24 cellular contexts compared by ENCODE assay signal in genomic region chr3:136906725-136907124, GRCh38. TPM values are rescaled to one million over a fixed set of nuclear protein-coding genes. Genes with fewer than 3 reads are reported as not detected.
A peak's percentile ranks its signal among the peaks of the same experiment; 100 is the strongest.
DNase-seq lines count a peak whose midpoint lies in the region; ATAC-seq and TF ChIP-seq lines count a peak whose summit lies in the region.
"Had no signal": no experiment of that assay in that cellular context is flagged by ENCODE, and none has a peak within 500 bp of the region (broad histone marks: within the 10 kb centered on the region; RNA-seq: fewer than 3 reads in every experiment).

No MANE protein-coding gene starts in this region.

- CTCF ChIA-PET in activated CD4-positive, alpha-beta T cell treated with anti-CD3 and anti-CD28 coated beads for 36 hours (lab: Charles Lee), result interaction anchor here (0.7 kb wide), 1 partner anchor 154 kb away, joined by 3 read pairs; the partner anchor contains the start of gene STAG1

- peaks cover 62% of the 10 kb centered on the region for H3K4me1 Mint-ChIP-seq in activated CD4-positive, alpha-beta T cell treated with anti-CD3 and anti-CD28 coated beads for 36 hours
- peaks cover 80% of the 10 kb centered on the region for H3K4me1 Mint-ChIP-seq in stimulated activated effector memory CD8-positive, alpha-beta T cell treated with anti-CD3 and anti-CD28 coated beads, Interleukin-12 subunit alpha, Interleukin-12 subunit beta, amount 100 ng/mL, for 72 hours

- H3F3A ChIP-seq in OCI-LY1 (ENCODE audit: insufficient read depth, low read length), result no peaks in the 10 kb centered on the region

- no peaks in the 10 kb centered on the region for H3K27me3 ChIP-seq in OCI-LY1 (ENCODE audit: insufficient read depth, low read length)
- H3K27me3 ChIP-seq: colonic mucosa, foreskin keratinocyte, heart right ventricle, right lobe of liver, tibial artery had no signal

- H3K9me3 ChIP-seq in OCI-LY1 (ENCODE audit: low read length), result peaks cover 18% of the 10 kb centered on the region
- H3K9me3 ChIP-seq: colonic mucosa had no signal

- H3K36me3 ChIP-seq in OCI-LY1 (ENCODE audit: insufficient read depth, low read length), result peaks cover 34% of the 10 kb centered on the region
- H3K36me3 ChIP-seq: colonic mucosa, right lobe of liver, tibial artery had no signal

- DNase-seq in activated CD4-positive, alpha-beta T cell treated with anti-CD3 and anti-CD28 coated beads for 36 hours, result no peak
- no peak for DNase-seq in activated CD4-positive, alpha-beta T cell treated with anti-CD3 and anti-CD28 coated beads, Interleukin-2, amount 50 U/mL, for 1 hour
- DNase-seq in left lobe of liver (ENCODE audit: low spot score), result no peak
- DNase-seq in stimulated activated effector memory CD8-positive, alpha-beta T cell treated with anti-CD3 and anti-CD28 coated beads, Interleukin-12 subunit alpha, Interleukin-12 subunit beta, amount 100 ng/mL, for 72 hours (ENCODE audit: low spot score in 2 of 2), result no peak
- DNase-seq in SHP77 treated with DMSO at 0.1 percent for 48 hours (lab: John Stamatoyannopoulos, UW), result no peak
- DNase-seq in A172 (ENCODE audit: low spot score), result no peak
- DNase-seq in hepatic stellate cell (ENCODE audit: low spot score), result no peak
- DNase-seq: activated naive CD4-positive, alpha-beta T cell; colonic mucosa; COR-L47; DMS79 treated with DMSO at 0.1 percent for 48 hours; foreskin keratinocyte; heart right ventricle; KG1; left colon; NCI-H2171; NCI-H510A treated with DMSO at 0.1 percent for 48 hours; right lobe of liver; tibial artery had no signal

- no peak overlapping the region for H3K4me2 ChIP-seq in OCI-LY1 (ENCODE audit: low read length)

- no peak overlapping the region for H3K27ac Mint-ChIP-seq in activated CD4-positive, alpha-beta T cell treated with anti-CD3 and anti-CD28 coated beads for 36 hours
- peak overlapping the region; percentile 13 for H3K27ac Mint-ChIP-seq in stimulated activated effector memory CD8-positive, alpha-beta T cell treated with anti-CD3 and anti-CD28 coated beads, Interleukin-12 subunit alpha, Interleukin-12 subunit beta, amount 100 ng/mL, for 72 hours
- H3K27ac Mint-ChIP-seq: memory B cell had no signal

- H3K9me3 Mint-ChIP-seq in activated CD4-positive, alpha-beta T cell treated with anti-CD3 and anti-CD28 coated beads for 36 hours (ENCODE audit: low read depth), result peaks cover 17% of the 10 kb centered on the region
- peaks cover 5% of the 10 kb centered on the region for H3K9me3 Mint-ChIP-seq in stimulated activated effector memory CD8-positive, alpha-beta T cell treated with anti-CD3 and anti-CD28 coated beads, Interleukin-12 subunit alpha, Interleukin-12 subunit beta, amount 100 ng/mL, for 72 hours

- H3K79me2 ChIP-seq in OCI-LY1 (ENCODE audit: insufficient read depth, low read length), result peaks cover 100% of the 10 kb centered on the region

- no peak overlapping the region for H3K4me3 ChIP-seq in OCI-LY1 (ENCODE audit: low read depth, low read length, poor library complexity, severe bottlenecking)
- H3K4me3 ChIP-seq: colonic mucosa, heart right ventricle, right lobe of liver, tibial artery had no signal

- H3K9me2 ChIP-seq in OCI-LY1 (ENCODE audit: low read depth, low read length), result no peaks in the 10 kb centered on the region

- H4K20me1 ChIP-seq in OCI-LY1 (ENCODE audit: insufficient read depth, low read length), result no peaks in the 10 kb centered on the region

- no peaks in the 10 kb centered on the region for H3K27me3 Mint-ChIP-seq in activated CD4-positive, alpha-beta T cell treated with anti-CD3 and anti-CD28 coated beads for 36 hours
- H3K27me3 Mint-ChIP-seq: memory B cell; stimulated activated naive CD8-positive, alpha-beta T cell treated with anti-CD3 and anti-CD28 coated beads, Interleukin-15, Interleukin-2, amounts not matched to agents 100 ng/mL and 50 ng/mL, for 24 hours had no signal

- H2AFZ ChIP-seq in OCI-LY1 (ENCODE audit: low read length), result no peak overlapping the region

- POLR2A ChIA-PET in activated CD4-positive, alpha-beta T cell treated with anti-CD3 and anti-CD28 coated beads for 36 hours (lab: Charles Lee), result no interaction called here

- H3K9ac ChIP-seq in OCI-LY1 (ENCODE audit: low read length), result no peak overlapping the region

- no peak for TF ChIP-seq CTCF in OCI-LY1 (IDR thresholded peaks at IDR 0.05; ENCODE audit: low read length)

- H3K4me3 Mint-ChIP-seq in activated CD4-positive, alpha-beta T cell treated with anti-CD3 and anti-CD28 coated beads for 36 hours, result no peak overlapping the region
- H3K4me3 Mint-ChIP-seq in stimulated activated effector memory CD8-positive, alpha-beta T cell treated with anti-CD3 and anti-CD28 coated beads, Interleukin-12 subunit alpha, Interleukin-12 subunit beta, amount 100 ng/mL, for 72 hours, result no peak overlapping the region
- H3K4me3 Mint-ChIP-seq: memory B cell; stimulated activated naive CD8-positive, alpha-beta T cell treated with anti-CD3 and anti-CD28 coated beads, Interleukin-15, Interleukin-2, amounts not matched to agents 100 ng/mL and 50 ng/mL, for 24 hours had no signal

- H3K36me3 Mint-ChIP-seq in activated CD4-positive, alpha-beta T cell treated with anti-CD3 and anti-CD28 coated beads for 36 hours (ENCODE audit: low read depth), result peaks cover 46% of the 10 kb centered on the region
- H3K36me3 Mint-ChIP-seq in stimulated activated effector memory CD8-positive, alpha-beta T cell treated with anti-CD3 and anti-CD28 coated beads, Interleukin-12 subunit alpha, Interleukin-12 subunit beta, amount 100 ng/mL, for 72 hours, result peaks cover 9% of the 10 kb centered on the region

- intact Hi-C loops in activated CD4-positive, alpha-beta T cell treated with anti-CD3 and anti-CD28 coated beads for 36 hours (cut with DNase I, micrococcal nuclease), result no loop called here

- peak overlapping the region; percentile 1 for H3K27ac ChIP-seq in OCI-LY1 (ENCODE audit: low read depth, low read length, poor library complexity, severe bottlenecking)
- H3K27ac ChIP-seq: 22Rv1, colonic mucosa, foreskin keratinocyte, heart right ventricle, right lobe of liver, tibial artery, VCaP had no signal

- H3K4me1 ChIP-seq in OCI-LY1 (ENCODE audit: insufficient read depth, low read length, severe bottlenecking), result peaks cover 23% of the 10 kb centered on the region
- H3K4me1 ChIP-seq: colonic mucosa, foreskin keratinocyte had no signal

- ATAC-seq in activated CD4-positive, alpha-beta T cell treated with anti-CD3 and anti-CD28 coated beads for 36 hours, result peak; percentile 12
- ATAC-seq in left lobe of liver, result peak; percentile 10
- peak; percentile 19 for ATAC-seq in stimulated activated effector memory CD8-positive, alpha-beta T cell treated with anti-CD3 and anti-CD28 coated beads, Interleukin-12 subunit alpha, Interleukin-12 subunit beta, amount 100 ng/mL, for 72 hours
- ATAC-seq: foreskin keratinocyte, left colon had no signal

RNA-seq across cellular contexts. Expression of gene NCK1, which starts 44.7 kb away (rescaled TPM):
- total RNA-seq in activated CD4-positive, alpha-beta T cell treated with anti-CD3 and anti-CD28 coated beads for 36 hours, result 10 to 100 TPM; 30.4 to 31.9 TPM
- total RNA-seq in left lobe of liver, result 19.0 TPM
- 40.2 and 58.4 TPM in 2 replicates for total RNA-seq in A172 (2014; rRNA removed; shearing (Covaris generic))

RNA-seq across cellular contexts. Expression of gene IL20RB, which starts 51.1 kb away (rescaled TPM):
- total RNA-seq in activated CD4-positive, alpha-beta T cell treated with anti-CD3 and anti-CD28 coated beads for 36 hours, result 1 to 10 TPM in 1 of 2 experiments, under 1 TPM in 1; 0.93 to 1.1 TPM
- total RNA-seq in left lobe of liver, result 6.9 TPM
- 0.72 and 1.1 TPM in 2 replicates for total RNA-seq in A172 (2014; rRNA removed; shearing (Covaris generic))
